12 cellular contexts compared by ENCODE assay signal in genomic region chr4:106587558-106587957, GRCh38.
DNase-seq lines count a peak whose midpoint lies in the region; ATAC-seq and TF ChIP-seq lines count a peak whose summit lies in the region.
"Had no signal": no experiment of that assay in that cellular context is flagged by ENCODE, and none has a peak within 500 bp of the region (broad histone marks: within the 10 kb centered on the region; RNA-seq: fewer than 3 reads in every experiment).

No MANE protein-coding gene starts in this region.

- peaks cover 2% of the 10 kb centered on the region for H3K27me3 Mint-ChIP-seq in GM23338 (ENCODE audit: insufficient read depth, low read depth, poor library complexity)

- no peaks in the 10 kb centered on the region for H3K9me3 Mint-ChIP-seq in GM23338

- peak overlapping the region; percentile 49 for H3K27ac ChIP-seq in osteoblast (ENCODE audit: low read depth, low read length)
- H3K27ac ChIP-seq in GM23338 (ENCODE audit: low read depth) = no peak overlapping the region
- H3K27ac ChIP-seq: cardiac muscle cell had no signal

- H4K20me1 ChIP-seq in osteoblast (ENCODE audit: insufficient read depth, low read length) (no peaks in the 10 kb centered on the region), GM23338 (replicated peaks; ENCODE audit: insufficient read depth) (no peaks in the 10 kb centered on the region)

- H3K4me1 ChIP-seq in osteoblast (ENCODE audit: insufficient read depth, low read length) (peaks cover 48% of the 10 kb centered on the region), GM23338 (ENCODE audit: insufficient read depth) (0 out of 2 replicates have a peak, but pooled peaks cover 3% of the 10 kb centered on the region)

- no peak overlapping the region for H3K4me3 Mint-ChIP-seq in GM23338

- ATAC-seq in GM23338 = no peak

- H3K4me3 ChIP-seq in osteoblast (ENCODE audit: insufficient read depth, low read length) = no peak overlapping the region
- no peak overlapping the region for H3K4me3 ChIP-seq in GM23338
- H3K4me3 ChIP-seq: cardiac muscle cell had no signal

- no peaks in the 10 kb centered on the region for H3K36me3 Mint-ChIP-seq in GM23338 (ENCODE audit: low read depth)

- H2AFZ ChIP-seq in osteoblast (ENCODE audit: low read length) = peak overlapping the region; percentile 27
- no peak overlapping the region for H2AFZ ChIP-seq in GM23338

- H3K9me3 ChIP-seq in osteoblast (ENCODE audit: low read depth, low read length) = no peaks in the 10 kb centered on the region

- H3K36me3 ChIP-seq in osteoblast (ENCODE audit: insufficient read depth, low read length) (no peaks in the 10 kb centered on the region), GM23338 (ENCODE audit: insufficient read depth) (no peaks in the 10 kb centered on the region)
- H3K36me3 ChIP-seq: cardiac muscle cell had no signal

- H3K27ac Mint-ChIP-seq in GM23338 = no peak overlapping the region

- TF ChIP-seq CTCF in osteoblast (IDR thresholded peaks at IDR 0.05; ENCODE audit: extremely low read depth, low read depth, low read length) (no peak), GM23338 (conservative IDR thresholded peaks at IDR 0.05; ENCODE audit: low read depth in 2 of 2) (no peak), GM20000 (IDR thresholded peaks at IDR 0.05; ENCODE audit: extremely low read depth, missing control alignments) (no peak)

- H3K9me2 ChIP-seq in GM23338 (ENCODE audit: insufficient read depth) = no peaks in the 10 kb centered on the region

- peaks cover 10% of the 10 kb centered on the region for H3K4me1 Mint-ChIP-seq in GM23338

- H3K79me2 ChIP-seq in osteoblast (ENCODE audit: insufficient read depth, low read length) (no peaks in the 10 kb centered on the region), GM23338 (replicated peaks; ENCODE audit: insufficient read depth) (no peaks in the 10 kb centered on the region)

- DNase-seq in DMS53 (lab: John Stamatoyannopoulos, UW) = peak; percentile 85
- DNase-seq in NCI-H187 treated with DMSO at 0.1 percent for 48 hours (lab: John Stamatoyannopoulos, UW) = peak; percentile 12
- peak; percentile 83 for DNase-seq in dermis blood vessel endothelial cell
- peak; percentile 64 for DNase-seq in osteoblast (ENCODE audit: insufficient read length, low spot score, missing footprints)
- DNase-seq in GM23338 (ENCODE audit: low spot score) = no peak
- no peak for DNase-seq in GM19240 (ENCODE audit: insufficient read length, low spot score)
- DNase-seq in nucleus accumbens (lab: John Stamatoyannopoulos, UW) = no peak
- DNase-seq in GM20000 (ENCODE audit: low spot score) = no peak
- DNase-seq: DMS 273 treated with DMSO at 0.1 percent for 48 hours, small intestine, T1000 had no signal

- H3F3A ChIP-seq in GM23338 (replicated peaks; ENCODE audit: low read depth) = no peaks in the 10 kb centered on the region

- peak overlapping the region; percentile 59 for H3K4me2 ChIP-seq in osteoblast (ENCODE audit: insufficient read depth, low read length)
- H3K4me2 ChIP-seq in GM23338 = no peak overlapping the region

- no peaks in the 10 kb centered on the region for H3K27me3 ChIP-seq in osteoblast (ENCODE audit: insufficient read depth, low read length)
- H3K27me3 ChIP-seq in GM23338 (ENCODE audit: insufficient read depth) = no peaks in the 10 kb centered on the region
- H3K27me3 ChIP-seq: cardiac muscle cell had no signal

TF ChIP-seq in GM23338, 12 proteins besides CTCF, POLR2A, EP300 and RAD21 (continues in another document):
- no peak for TF ChIP-seq CREB1 (CRISPR knock-in tag; IDR thresholded peaks at IDR 0.05; ENCODE audit: low read depth)
- no peak for TF ChIP-seq ETS1 (IDR thresholded peaks at IDR 0.05)
- TF ChIP-seq NANOG (IDR thresholded peaks at IDR 0.05; ENCODE audit: borderline replicate concordance) = no peak
- no peak for TF ChIP-seq ZNF331 (CRISPR knock-in tag; IDR thresholded peaks at IDR 0.05; ENCODE audit: low read depth)
- no peak for TF ChIP-seq ZNF462 (CRISPR knock-in tag; IDR thresholded peaks at IDR 0.05)
- TF ChIP-seq STAT1 (IDR thresholded peaks at IDR 0.05; ENCODE audit: unreplicated experiment) = no peak
- TF ChIP-seq JUNB (IDR thresholded peaks at IDR 0.05; ENCODE audit: unreplicated experiment) = no peak
- no peak for TF ChIP-seq ZNF114 (CRISPR knock-in tag; IDR thresholded peaks at IDR 0.05)
- no peak for TF ChIP-seq EZH2phosphoT487 (IDR thresholded peaks at IDR 0.05; ENCODE audit: unreplicated experiment)
- TF ChIP-seq POLR2AphosphoS5 (IDR thresholded peaks at IDR 0.05; ENCODE audit: low read depth) = no peak
- TF ChIP-seq EZH2 (IDR thresholded peaks at IDR 0.05; ENCODE audit: low read depth, unreplicated experiment) = no peak

Comparison
In these comparisons a context has a peak if more than half of its experiments do, and no peak if none do; other contexts are left out.
1. DNase-seq: peak in DMS53 (single experiment), NCI-H187 treated with DMSO at 0.1 percent for 48 hours (single experiment), dermis blood vessel endothelial cell (single experiment) and osteoblast (single experiment); none in GM23338 (single experiment), GM19240 (single experiment), nucleus accumbens (0 of 56) and GM20000 (single experiment).